In genomic region chr3:37953226-37953625, GRCh38 we compare ENCODE assay signal across 30 cellular contexts.
"Had no signal": no experiment of that assay in that cellular context is flagged by ENCODE, and none has a peak within 500 bp of the region (broad histone marks: within the 10 kb centered on the region; RNA-seq: fewer than 3 reads in every experiment).

No MANE protein-coding gene starts in this region.

- ATAC-seq: effector memory CD8-positive, alpha-beta T cell; gastroesophageal sphincter; heart left ventricle; left lobe of liver; natural killer cell treated with Interleukin-12 subunit alpha and Interleukin-12 subunit beta and Interleukin-15 and Interleukin-18, amount 100 ng/mL, for 72 hours; psoas muscle; sciatic nerve had no signal

- H3K4me3 Mint-ChIP-seq: central memory CD8-positive, alpha-beta T cell; effector memory CD8-positive, alpha-beta T cell; mesothelial cell of epicardium; naive B cell; natural killer cell treated with Interleukin-12 subunit alpha and Interleukin-12 subunit beta and Interleukin-15 and Interleukin-18, amount 100 ng/mL, for 72 hours had no signal

- H3K4me2 ChIP-seq: hepatocyte, smooth muscle cell had no signal

- H3K27me3 ChIP-seq: foreskin keratinocyte, gastroesophageal sphincter, heart left ventricle, hepatocyte, ovary, stomach, thyroid gland had no signal

- FAIRE-seq: endometrium had no signal

- H3K27ac Mint-ChIP-seq: effector memory CD8-positive, alpha-beta T cell; mesothelial cell of epicardium; natural killer cell treated with Interleukin-12 subunit alpha and Interleukin-12 subunit beta and Interleukin-15 and Interleukin-18, amount 100 ng/mL, for 72 hours had no signal

- H3K36me3 ChIP-seq: ovary, thyroid gland had no signal

- H3K27ac ChIP-seq: epithelial cell of prostate, foreskin keratinocyte, hepatocyte, ovary, psoas muscle, thyroid gland had no signal

- H3K27me3 Mint-ChIP-seq: central memory CD8-positive, alpha-beta T cell; effector memory CD8-positive, alpha-beta T cell; naive B cell; natural killer cell treated with Interleukin-12 subunit alpha and Interleukin-12 subunit beta and Interleukin-15 and Interleukin-18, amount 100 ng/mL, for 72 hours had no signal

- H3K9me3 Mint-ChIP-seq: central memory CD8-positive, alpha-beta T cell; effector memory CD8-positive, alpha-beta T cell; natural killer cell treated with Interleukin-12 subunit alpha and Interleukin-12 subunit beta and Interleukin-15 and Interleukin-18, amount 100 ng/mL, for 72 hours had no signal

- DNase-seq: effector memory CD8-positive, alpha-beta T cell; heart left ventricle; kidney; mucosa of descending colon; naive B cell; nucleus accumbens; ovary; posterior cingulate gyrus; psoas muscle; retina; stimulated activated CD4-positive, alpha-beta T cell treated with anti-CD3 and anti-CD28 coated beads, Interleukin-12 subunit alpha, Interleukin-12 subunit beta, amount 100 ng/mL, for 4 hours; stimulated activated CD4-positive, alpha-beta T cell treated with anti-CD3 and anti-CD28 coated beads, Interleukin-1b, Interleukin-23, amount 100 ng/mL, for 48 hours; stimulated activated CD4-positive, alpha-beta T cell treated with anti-CD3 and anti-CD28 coated beads, Interleukin-4, amount 100 ng/mL, for 1 hour; stimulated activated CD8-positive, alpha-beta memory T cell treated with anti-CD3 and anti-CD28 coated beads, Interleukin-4, amount 100 ng/mL, for 48 hours; stimulated activated naive CD4-positive, alpha-beta T cell; stomach; thyroid gland; trophoblast cell had no signal

- H3K9me3 ChIP-seq: gastroesophageal sphincter, heart left ventricle, mucosa of descending colon, ovary, psoas muscle, stomach, thyroid gland had no signal

- H3K4me1 ChIP-seq: foreskin keratinocyte, psoas muscle, thyroid gland had no signal

- H2AFZ ChIP-seq: hepatocyte had no signal

- H3K36me3 Mint-ChIP-seq: naive B cell; natural killer cell treated with Interleukin-12 subunit alpha and Interleukin-12 subunit beta and Interleukin-15 and Interleukin-18, amount 100 ng/mL, for 72 hours had no signal

- H3K4me3 ChIP-seq: coronary artery, gastroesophageal sphincter, heart left ventricle, hepatocyte, mucosa of descending colon, ovary, psoas muscle, smooth muscle cell, stomach, thyroid gland had no signal
